In genomic region chr2:219457784-219458369, GRCh38 we compare ENCODE assay signal across 8 cellular contexts. TPM values are rescaled to one million over a fixed set of nuclear protein-coding genes. Genes with fewer than 3 reads are reported as not detected.
A peak's percentile ranks its signal among the peaks of the same experiment; 100 is the strongest.
DNase-seq lines count a peak whose midpoint lies in the region; ATAC-seq and TF ChIP-seq lines count a peak whose summit lies in the region.

No MANE protein-coding gene starts in this region.

- peaks cover 3% of the 10 kb centered on the region for H3K27me3 ChIP-seq in transverse colon

- no peak overlapping the region for H3K27ac Mint-ChIP-seq in activated naive CD4-positive, alpha-beta T cell treated with anti-CD3 and anti-CD28 coated beads for 36 hours

- TF ChIP-seq CTCF in transverse colon (IDR thresholded peaks at IDR 0.05), result peak in 2 of 5 experiments; percentile 9 to 23

- H3K27me3 Mint-ChIP-seq in activated naive CD4-positive, alpha-beta T cell treated with anti-CD3 and anti-CD28 coated beads for 36 hours (ENCODE audit: low read depth), result no peaks in the 10 kb centered on the region

- H3K36me3 Mint-ChIP-seq in activated naive CD4-positive, alpha-beta T cell treated with anti-CD3 and anti-CD28 coated beads for 36 hours (ENCODE audit: low read depth), result no peaks in the 10 kb centered on the region

- DNase-seq in activated naive CD4-positive, alpha-beta T cell treated with anti-CD3 and anti-CD28 coated beads for 36 hours, result peak; percentile 37
- DNase-seq in activated naive CD4-positive, alpha-beta T cell (lab: John Stamatoyannopoulos, UW), result no peak
- DNase-seq in M059J (ENCODE audit: low read depth) (peak; percentile 22), transverse colon (no peak), AG08395 (ENCODE audit: low spot score) (no peak), retina (no peak)
- DNase-seq in activated effector memory CD4-positive, alpha-beta T cell treated with anti-CD3 and anti-CD28 coated beads, Interleukin-2, amount 50 U/mL, for 16 hours, result no peak

- ATAC-seq in esophagus mucosa, result peak; percentile 56

- TF ChIP-seq POLR2A in transverse colon (IDR thresholded peaks at IDR 0.05), result no peak

- H3K9me3 Mint-ChIP-seq in activated naive CD4-positive, alpha-beta T cell treated with anti-CD3 and anti-CD28 coated beads for 36 hours, result no peaks in the 10 kb centered on the region

- no peaks in the 10 kb centered on the region for H3K36me3 ChIP-seq in transverse colon

- CTCF ChIA-PET in activated naive CD4-positive, alpha-beta T cell treated with anti-CD3 and anti-CD28 coated beads for 36 hours (lab: Charles Lee), result interaction anchor here (0.5 to 3.4 kb wide), 9 partner anchors 9 to 72 kb away, joined by 3 to 17 read pairs (median 3); no protein-coding TSS in a partner anchor

- no peaks in the 10 kb centered on the region for H3K4me1 Mint-ChIP-seq in activated naive CD4-positive, alpha-beta T cell treated with anti-CD3 and anti-CD28 coated beads for 36 hours (ENCODE audit: low read depth)

- in situ Hi-C loops in transverse colon (cut with MboI; ENCODE audit: low pct_ligation_motif_present in 1 of 4, low pct_unique_long_range_greater_than_20kb in 1 of 4, low sequenced_read_pairs in 3 of 4), result no loop called here

- no peak for TF ChIP-seq EP300 in transverse colon (IDR thresholded peaks at IDR 0.05; ENCODE audit: low read depth)

- 42 to 63% methylated on average over 3 to 5 of the region's 5 CpGs for WGBS in transverse colon (ENCODE audit: low coverage in 1 of 2), 2 donors

- peaks cover 6 to 13% (median 7%) of the 10 kb centered on the region in 4 donors for H3K4me1 ChIP-seq in transverse colon

- peak overlapping the region in 3 of 4 donors; percentile 85 to 96 (median 85) for H3K27ac ChIP-seq in transverse colon

- no peak overlapping the region for H3K4me3 Mint-ChIP-seq in activated naive CD4-positive, alpha-beta T cell treated with anti-CD3 and anti-CD28 coated beads for 36 hours

- intact Hi-C loops in activated naive CD4-positive, alpha-beta T cell treated with anti-CD3 and anti-CD28 coated beads for 36 hours (cut with micrococcal nuclease), result loop anchor here (1.0 to 2.0 kb wide), 2 partner anchors 25 to 55 kb away; no protein-coding TSS in a partner anchor
- intact Hi-C loops in transverse colon (cut with DNase I; ENCODE audit: low total_unique reads), result no loop called here

- no peak overlapping the region for H3K4me3 ChIP-seq in transverse colon

- no peaks in the 10 kb centered on the region for H3K9me3 ChIP-seq in transverse colon

RNA-seq across cellular contexts. Expression of gene SPEG, which starts 23.2 kb away (rescaled TPM):
- total RNA-seq in activated naive CD4-positive, alpha-beta T cell treated with anti-CD3 and anti-CD28 coated beads for 36 hours, result 1 to 10 TPM; 1.3 to 1.4 TPM
- 9.8 and 13.9 TPM in 2 replicates for total RNA-seq in M059J (2014; rRNA removed; shearing (Covaris generic))
- 3.8 TPM for total RNA-seq in esophagus mucosa
- total RNA-seq in transverse colon, result 10 to 100 TPM; 26.5 to 95.8 (median 48.5) TPM

RNA-seq across cellular contexts. Expression of gene DES, which starts 39.7 kb away (rescaled TPM):
- total RNA-seq in activated naive CD4-positive, alpha-beta T cell treated with anti-CD3 and anti-CD28 coated beads for 36 hours, result not detected
- 0.37 TPM in 1 of 2 replicates, not detected in the other for total RNA-seq in M059J (2014; rRNA removed; shearing (Covaris generic))
- 29.3 TPM for total RNA-seq in esophagus mucosa
- total RNA-seq in transverse colon, result over 10,000 TPM in 1 of 4 donors, 1,000 to 10,000 TPM in 2, 100 to 1,000 TPM in 1; 1,000 to 12,373 (median 1,519) TPM

RNA-seq across cellular contexts. Expression of gene GMPPA, which starts 40.8 kb away (rescaled TPM):
- total RNA-seq in activated naive CD4-positive, alpha-beta T cell treated with anti-CD3 and anti-CD28 coated beads for 36 hours, result 10 to 100 TPM; 25.2 to 28.4 TPM
- 81.6 and 89.2 TPM in 2 replicates for total RNA-seq in M059J (2014; rRNA removed; shearing (Covaris generic))
- 19.9 TPM for total RNA-seq in esophagus mucosa
- 10 to 100 TPM; 25.1 to 41.1 (median 36.4) TPM for total RNA-seq in transverse colon

RNA-seq across cellular contexts. Expression of gene ASIC4, which starts 56.4 kb away (rescaled TPM):
- not detected for total RNA-seq in activated naive CD4-positive, alpha-beta T cell treated with anti-CD3 and anti-CD28 coated beads for 36 hours
- total RNA-seq in M059J (2014; rRNA removed; shearing (Covaris generic)), result 0.02 and 0.10 TPM in 2 replicates
- total RNA-seq in esophagus mucosa (not detected), transverse colon (not detected)

Comparison
In these comparisons a context has a peak if more than half of its experiments do, and no peak if none do; other contexts are left out.
1. DNase-seq: peak in activated naive CD4-positive, alpha-beta T cell treated with anti-CD3 and anti-CD28 coated beads for 36 hours (single experiment) and M059J (single experiment); none in activated naive CD4-positive, alpha-beta T cell (0 of 4), transverse colon (single experiment), AG08395 (single experiment), retina (single experiment) and activated effector memory CD4-positive, alpha-beta T cell treated with anti-CD3 and anti-CD28 coated beads, Interleukin-2, amount 50 U/mL, for 16 hours (single experiment).
2. RNA of gene DES, which starts 39.7 kb away (total RNA-seq): 1,000 to 12,373 TPM in transverse colon; 29.3 TPM in esophagus mucosa (single experiment), not detected in activated naive CD4-positive, alpha-beta T cell treated with anti-CD3 and anti-CD28 coated beads for 36 hours and 0.37 TPM in M059J; every median in the first group is over 10 times any median in the second.